ENCODE assay signal across 20 cellular contexts in the genomic region with DNA sequence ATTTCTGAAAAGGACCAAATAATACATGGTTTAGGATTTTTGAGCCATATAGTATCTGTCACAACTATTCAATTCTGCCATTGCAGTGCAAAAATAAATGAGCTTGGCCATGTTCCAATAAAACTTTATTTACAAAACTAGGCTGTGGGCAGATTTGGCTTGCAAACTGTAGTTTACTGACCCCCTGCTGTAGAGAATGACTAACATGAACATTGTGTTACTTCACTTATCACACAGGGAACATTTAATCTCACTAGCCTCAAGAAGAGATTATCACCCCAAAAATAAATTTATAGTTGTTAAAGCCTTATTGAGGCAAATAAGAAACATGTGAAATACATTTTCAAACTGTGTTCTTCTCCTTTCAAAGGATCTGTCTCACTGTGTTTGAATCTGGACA.
DNase-seq lines count a peak whose midpoint lies in the region; ATAC-seq and TF ChIP-seq lines count a peak whose summit lies in the region.
"Had no signal": no experiment of that assay in that cellular context is flagged by ENCODE, and none has a peak within 500 bp of the region (broad histone marks: within the 10 kb centered on the region; RNA-seq: fewer than 3 reads in every experiment).

No MANE protein-coding gene starts in this region.

- H3K4me3 Mint-ChIP-seq in brain, result no peak overlapping the region
- H3K4me3 Mint-ChIP-seq: CD4-positive, alpha-beta memory T cell; HFFc6; IgD-negative memory B cell had no signal

- no peaks in the 10 kb centered on the region for H3K27me3 ChIP-seq in right cardiac atrium (ENCODE audit: control insufficient read depth, insufficient read depth)
- H3K27me3 ChIP-seq: BE2C, SJSA1 had no signal

- H3K4me1 ChIP-seq in right cardiac atrium (ENCODE audit: control insufficient read depth, insufficient read depth, low read length), result peaks cover 5% of the 10 kb centered on the region
- H3K4me1 ChIP-seq: BE2C, SJSA1 had no signal

- ATAC-seq in right cardiac atrium (peak; percentile 54 to 82), GM21515 (IDR thresholded peaks at IDR 0.05; ENCODE audit: unreplicated experiment) (no peak), HG03442 (IDR thresholded peaks at IDR 0.05; ENCODE audit: unreplicated experiment) (no peak)
- ATAC-seq: GM12878 had no signal

- intact Hi-C loops in right cardiac atrium (cut with DNase I), result no loop called here
- intact Hi-C loops in cardiac septum (cut with DNase I), result no loop called here

- no peaks in the 10 kb centered on the region for H3K9me3 ChIP-seq in right cardiac atrium (ENCODE audit: control insufficient read depth, low read length)
- H3K9me3 ChIP-seq: BE2C, SJSA1 had no signal

- peaks cover 24% of the 10 kb centered on the region for H3K4me1 Mint-ChIP-seq in brain
- H3K4me1 Mint-ChIP-seq: CD4-positive, alpha-beta memory T cell; IgD-negative memory B cell had no signal

- H3K4me3 ChIP-seq in right cardiac atrium (ENCODE audit: low read length), result no peak overlapping the region
- no peak overlapping the region for H3K4me3 ChIP-seq in foreskin fibroblast (ENCODE audit: low read depth in 1 of 2, low read length in 2 of 2)
- H3K4me3 ChIP-seq: GM12878, SJSA1 had no signal

- peak; percentile 27 for DNase-seq in NCI-H1092 treated with DMSO at 0.1 percent for 48 hours (lab: John Stamatoyannopoulos, UW)
- no peak for DNase-seq in NCI-H1092 (lab: John Stamatoyannopoulos, UW)
- no peak for DNase-seq in right cardiac atrium
- no peak for DNase-seq in cardiac septum (ENCODE audit: low spot score)
- no peak for DNase-seq in foreskin fibroblast
- DNase-seq: BE2C; CD4-positive, alpha-beta memory T cell; GDM1; HFFc6; Kasumi-1; NCI-H2029 treated with DMSO at 0.1 percent for 48 hours; NCI-H526 treated with DMSO at 0.1 percent for 48 hours had no signal

- H3K27ac ChIP-seq in right cardiac atrium (ENCODE audit: low read length), result no peak overlapping the region
- H3K27ac ChIP-seq: 22Rv1, RWPE1, SJSA1 had no signal

- TF ChIP-seq CTCF in brain (conservative IDR thresholded peaks at IDR 0.05) (no peak), foreskin fibroblast (IDR thresholded peaks at IDR 0.05; ENCODE audit: low read depth, low read length) (no peak)

- peaks cover 0 to 9% (median 4%) of the 10 kb centered on the region in 5 experiments for H3K9me3 Mint-ChIP-seq in brain

- peak overlapping the region in 3 of 5 experiments; percentile 75 to 92 (median 82) for H3K27ac Mint-ChIP-seq in brain
- H3K27ac Mint-ChIP-seq: CD4-positive, alpha-beta memory T cell; HFFc6; IgD-negative memory B cell had no signal

- H3K27me3 Mint-ChIP-seq in brain, result no peaks in the 10 kb centered on the region
- H3K27me3 Mint-ChIP-seq: CD4-positive, alpha-beta memory T cell; IgD-negative memory B cell had no signal

- H3K36me3 Mint-ChIP-seq in brain, result peaks cover 22% of the 10 kb centered on the region
- H3K36me3 Mint-ChIP-seq: CD4-positive, alpha-beta memory T cell; IgD-negative memory B cell had no signal

Comparison
In these comparisons a context has a peak if more than half of its experiments do, and no peak if none do; other contexts are left out.
1. ATAC-seq: peak in right cardiac atrium (2 of 2); none in GM21515 (single experiment) and HG03442 (single experiment).